ENCODE assay signal across 19 cellular contexts in genomic region chr6:40397287-40398033, GRCh38.
"Had no signal": no experiment of that assay in that cellular context is flagged by ENCODE, and none has a peak within 500 bp of the region (broad histone marks: within the 10 kb centered on the region; RNA-seq: fewer than 3 reads in every experiment).

No MANE protein-coding gene starts in this region.

- H3K27me3 ChIP-seq: cardiac muscle cell, neutrophil had no signal

- FAIRE-seq: endometrium had no signal

- ATAC-seq: activated naive CD8-positive, alpha-beta T cell treated with anti-CD3 and anti-CD28 coated beads, Interleukin-2, amount 50 U/mL, for 24 hours; naive thymus-derived CD4-positive, alpha-beta T cell; stimulated activated naive B cell treated with anti-CD40 and anti-IgM and Interleukin-4, amounts not matched to agents 10 μg/mL and 1 μg/mL and 100 μg/mL, for 72 hours had no signal

- H3K27me3 Mint-ChIP-seq: activated naive CD8-positive, alpha-beta T cell treated with anti-CD3 and anti-CD28 coated beads, Interleukin-2, amount 50 U/mL, for 24 hours; memory B cell; stimulated activated naive B cell treated with anti-CD40 and anti-IgM and Interleukin-4, amounts not matched to agents 10 μg/mL and 1 μg/mL and 100 μg/mL, for 72 hours had no signal

- H3K36me3 ChIP-seq: cardiac muscle cell, left ventricle myocardium inferior, neutrophil had no signal

- H3K4me3 ChIP-seq: cardiac muscle cell, left ventricle myocardium inferior, mucosa of descending colon, skin epidermis had no signal

- H3K9me3 Mint-ChIP-seq: activated naive CD4-positive, alpha-beta T cell treated with anti-CD3 and anti-CD28 coated beads for 36 hours; activated naive CD8-positive, alpha-beta T cell treated with anti-CD3 and anti-CD28 coated beads, Interleukin-2, amount 50 U/mL, for 24 hours; memory B cell; stimulated activated naive B cell treated with anti-CD40 and anti-IgM and Interleukin-4, amounts not matched to agents 10 μg/mL and 1 μg/mL and 100 μg/mL, for 72 hours; type B pancreatic cell had no signal

- H3K4me1 ChIP-seq: left ventricle myocardium inferior had no signal

- H3K27ac ChIP-seq: cardiac muscle cell, left ventricle myocardium inferior, neutrophil had no signal

- DNase-seq: activated CD4-positive, alpha-beta T cell treated with anti-CD3 and anti-CD28 coated beads, Interleukin-2, amount 50 U/mL, for 1 hour; activated CD8-positive, alpha-beta memory T cell treated with anti-CD3 and anti-CD28 coated beads for 24 hours; activated naive CD4-positive, alpha-beta T cell treated with anti-CD3 and anti-CD28 coated beads for 36 hours; activated naive CD8-positive, alpha-beta T cell treated with anti-CD3 and anti-CD28 coated beads, Interleukin-2, amount 50 U/mL, for 24 hours; hypothalamus; left ventricle myocardium inferior; mucosa of descending colon; naive thymus-derived CD4-positive, alpha-beta T cell; stimulated activated CD4-positive, alpha-beta T cell treated with anti-CD3 and anti-CD28 coated beads, Interleukin-15, amount 100 ng/mL, for 24 hours; stimulated activated CD4-positive, alpha-beta T cell treated with anti-CD3 and anti-CD28 coated beads, Interleukin-4, amount 100 ng/mL, for 1 hour; stimulated activated naive B cell treated with anti-CD40 and anti-IgM and Interleukin-4, amounts not matched to agents 10 μg/mL and 1 μg/mL and 100 μg/mL, for 72 hours had no signal

- H3K36me3 Mint-ChIP-seq: memory B cell; stimulated activated naive B cell treated with anti-CD40 and anti-IgM and Interleukin-4, amounts not matched to agents 10 μg/mL and 1 μg/mL and 100 μg/mL, for 72 hours; type B pancreatic cell had no signal

- H3K4me3 Mint-ChIP-seq: activated naive CD4-positive, alpha-beta T cell treated with anti-CD3 and anti-CD28 coated beads for 36 hours; activated naive CD8-positive, alpha-beta T cell treated with anti-CD3 and anti-CD28 coated beads, Interleukin-2, amount 50 U/mL, for 24 hours; memory B cell; naive thymus-derived CD4-positive, alpha-beta T cell; stimulated activated naive B cell treated with anti-CD40 and anti-IgM and Interleukin-4, amounts not matched to agents 10 μg/mL and 1 μg/mL and 100 μg/mL, for 72 hours; T-helper 2 cell treated with Interferon-gamma antibody and Interleukin-4, amounts not matched to agents 5 μg/mL and 100 μg/mL, for 36 hours; type B pancreatic cell had no signal

- H3K4me1 Mint-ChIP-seq: memory B cell; stimulated activated naive B cell treated with anti-CD40 and anti-IgM and Interleukin-4, amounts not matched to agents 10 μg/mL and 1 μg/mL and 100 μg/mL, for 72 hours had no signal

- H3K9me3 ChIP-seq: left ventricle myocardium inferior, mucosa of descending colon, neutrophil had no signal

- H3K27ac Mint-ChIP-seq: activated naive CD4-positive, alpha-beta T cell treated with anti-CD3 and anti-CD28 coated beads for 36 hours; activated naive CD8-positive, alpha-beta T cell treated with anti-CD3 and anti-CD28 coated beads, Interleukin-2, amount 50 U/mL, for 24 hours; activated T-helper 2 cell treated with anti-CD3 and anti-CD28 coated beads, Interferon-gamma antibody, Interleukin-2, Interleukin-4, amounts not matched to agents 10 μg/mL and 5 μg/mL and 100 μg/mL, durations not matched to agents 14 hours and 24 hours and 36 hours; memory B cell; stimulated activated naive B cell treated with anti-CD40 and anti-IgM and Interleukin-4, amounts not matched to agents 10 μg/mL and 1 μg/mL and 100 μg/mL, for 72 hours; T-helper 2 cell treated with Interferon-gamma antibody and Interleukin-4, amounts not matched to agents 5 μg/mL and 100 μg/mL, for 36 hours had no signal
